19 cellular contexts compared by ENCODE assay signal in genomic region chr7:88539977-88540376, GRCh38.
"Had no signal": no experiment of that assay in that cellular context is flagged by ENCODE, and none has a peak within 500 bp of the region (broad histone marks: within the 10 kb centered on the region; RNA-seq: fewer than 3 reads in every experiment).

No MANE protein-coding gene starts in this region.

- H2AFZ ChIP-seq: neural progenitor cell had no signal

- H3K36me3 ChIP-seq: colonic mucosa, neural progenitor cell, pancreas, sigmoid colon, stomach had no signal

- H3K4me3 ChIP-seq: body of pancreas, colonic mucosa, neural progenitor cell, pancreas, sigmoid colon, stomach had no signal

- H3K4me1 ChIP-seq: body of pancreas, colonic mucosa, neural progenitor cell, pancreas, sigmoid colon, stomach had no signal

- H3K27ac ChIP-seq: body of pancreas, colonic mucosa, epithelial cell of prostate, neural progenitor cell, pancreas, sigmoid colon, stomach had no signal

- ATAC-seq: activated T-helper 17 cell treated with anti-CD3 and anti-CD28 coated beads, Interleukin-2, amount 50 U/mL, for 72 hours; body of pancreas; left lobe of liver; pancreas; stimulated activated effector memory CD8-positive, alpha-beta T cell treated with anti-CD3 and anti-CD28 coated beads, Interleukin-12 subunit alpha, Interleukin-12 subunit beta, amount 100 ng/mL, for 72 hours had no signal

- H3K9me3 ChIP-seq: body of pancreas, colonic mucosa, pancreas had no signal

- DNase-seq: activated B cell treated with CpG ODN at 0.5 μM for 24 hours; activated CD4-positive, alpha-beta memory T cell treated with anti-CD3 and anti-CD28 coated beads for 36 hours; activated CD4-positive, alpha-beta T cell treated with anti-CD3 and anti-CD28 coated beads for 4 hours; activated naive CD4-positive, alpha-beta T cell treated with Interleukin-2 at 50 U/mL for 16 hours; body of pancreas; central memory CD4-positive, alpha-beta T cell; colonic mucosa; endodermal cell; foreskin fibroblast; mammary epithelial cell; pancreas; sigmoid colon; stimulated activated CD4-positive, alpha-beta T cell treated with anti-CD3 and anti-CD28 coated beads, Interleukin-4, amount 100 ng/mL, for 24 hours; stomach had no signal

- H3K27me3 ChIP-seq: body of pancreas, colonic mucosa, neural progenitor cell, pancreas, sigmoid colon, stomach had no signal

- H3K4me2 ChIP-seq: neural progenitor cell had no signal
